11 cellular contexts compared by ENCODE assay signal in genomic region chr1:182622795-182623528, GRCh38. TPM values are rescaled to one million over a fixed set of nuclear protein-coding genes. Genes with fewer than 3 reads are reported as not detected.
A peak's percentile ranks its signal among the peaks of the same experiment; 100 is the strongest.
DNase-seq lines count a peak whose midpoint lies in the region; ATAC-seq and TF ChIP-seq lines count a peak whose summit lies in the region.
"Had no signal": no experiment of that assay in that cellular context is flagged by ENCODE, and none has a peak within 500 bp of the region (broad histone marks: within the 10 kb centered on the region; RNA-seq: fewer than 3 reads in every experiment).

No MANE protein-coding gene starts in this region.

- H3K27ac ChIP-seq in SU-DHL-6 (ENCODE audit: low read depth, low read length) (no peak overlapping the region), neuronal stem cell (replicated peaks; ENCODE audit: low read length) (no peak overlapping the region)
- H3K27ac ChIP-seq: cardiac muscle cell had no signal

- H2BK12ac ChIP-seq in neuronal stem cell (ENCODE audit: low read length): peak overlapping the region; percentile 8

- TF ChIP-seq CTCF in SU-DHL-6 (IDR thresholded peaks at IDR 0.05; ENCODE audit: insufficient read depth, low read length, poor library complexity, severe bottlenecking): no peak

- H3K36me3 ChIP-seq in SU-DHL-6 (ENCODE audit: low read length) (no peaks in the 10 kb centered on the region), neuronal stem cell (replicated peaks in 1 of 2; ENCODE audit: control insufficient read depth in 2 of 2, insufficient read depth in 2 of 2, low read length in 2 of 2) (no peaks in the 10 kb centered on the region)
- H3K36me3 ChIP-seq: cardiac muscle cell had no signal

- no peaks in the 10 kb centered on the region for H4K20me1 ChIP-seq in SU-DHL-6 (ENCODE audit: low read depth, low read length)

- H2BK5ac ChIP-seq in neuronal stem cell (ENCODE audit: low read length): no peak overlapping the region

- no peak overlapping the region for H2BK15ac ChIP-seq in neuronal stem cell (ENCODE audit: low read length)

- H2AK5ac ChIP-seq in neuronal stem cell (ENCODE audit: low read depth, low read length): no peak overlapping the region

- no peak overlapping the region for H4K91ac ChIP-seq in neuronal stem cell (ENCODE audit: low read depth, low read length, poor library complexity)

- DNase-seq in neuronal stem cell (ENCODE audit: low spot score): no peak
- DNase-seq in NCI-H2196 treated with DMSO at 0.1 percent for 48 hours (lab: John Stamatoyannopoulos, UW; ENCODE audit: unreplicated experiment): no peak
- no peak for DNase-seq in NCI-H82 (lab: John Stamatoyannopoulos, UW)
- no peak for DNase-seq in stimulated activated naive CD4-positive, alpha-beta T cell treated with Interleukin-2 at 50 U/mL for 16 hours (lab: John Stamatoyannopoulos, UW)
- DNase-seq: activated CD4-positive, alpha-beta T cell treated with anti-CD3 and anti-CD28 coated beads, Interleukin-2, amount 50 U/mL, for 4 hours; GF-D8; RPMI8226 had no signal

- no peak overlapping the region for H3K23ac ChIP-seq in neuronal stem cell (ENCODE audit: low read depth, low read length, poor library complexity)

- H2BK120ac ChIP-seq in neuronal stem cell (ENCODE audit: low read depth, low read length): peak overlapping the region; percentile 7

- no peak overlapping the region for H4K8ac ChIP-seq in neuronal stem cell (ENCODE audit: low read depth, low read length)

- H3K9me2 ChIP-seq in SU-DHL-6 (replicated peaks; ENCODE audit: insufficient read depth, low read length): no peaks in the 10 kb centered on the region

- ATAC-seq in GM19023 (IDR thresholded peaks at IDR 0.05; ENCODE audit: unreplicated experiment): peak; percentile 73
- peak; percentile 59 for ATAC-seq in HG02588 (IDR thresholded peaks at IDR 0.05; ENCODE audit: unreplicated experiment)

- WGBS in neuronal stem cell (ENCODE audit: extremely low coverage in 2 of 2, insufficient read length in 2 of 2, insufficient replicate concordance in 1 of 2), 2 donors: no CpG with 5 or more reads among the region's 7 CpGs

- H3K4me2 ChIP-seq in SU-DHL-6 (ENCODE audit: low read depth, low read length, poor library complexity, severe bottlenecking) (peak overlapping the region; percentile 46), neuronal stem cell (ENCODE audit: insufficient read depth, low read length, poor library complexity, severe bottlenecking) (no peak overlapping the region)

- H3K9me3 ChIP-seq in SU-DHL-6 (ENCODE audit: insufficient read depth, low read length): no peaks in the 10 kb centered on the region
- no peaks in the 10 kb centered on the region for H3K9me3 ChIP-seq in neuronal stem cell (replicated peaks in 1 of 2; ENCODE audit: control insufficient read depth in 2 of 2, insufficient read depth in 1 of 2, low read depth in 1 of 2, low read length in 2 of 2)

- H3K27me3 ChIP-seq in SU-DHL-6 (ENCODE audit: low read length): no peaks in the 10 kb centered on the region
- peaks cover 0 to 3% (median 0%) of the 10 kb centered on the region in 3 experiments for H3K27me3 ChIP-seq in neuronal stem cell (ENCODE audit: control insufficient read depth in 3 of 3, insufficient read depth in 3 of 3, low read depth in 1 of 3, low read length in 3 of 3)
- H3K27me3 ChIP-seq: cardiac muscle cell had no signal

- no peaks in the 10 kb centered on the region for H3K79me1 ChIP-seq in neuronal stem cell (ENCODE audit: low read depth, low read length)

- no peaks in the 10 kb centered on the region; the same call in 1 of the 2 replicates for H3F3A ChIP-seq in SU-DHL-6 (ENCODE audit: insufficient read depth)

- H3K14ac ChIP-seq in neuronal stem cell (ENCODE audit: low read length): no peak overlapping the region

- H3K79me2 ChIP-seq in SU-DHL-6 (ENCODE audit: insufficient read depth, low read length): no peaks in the 10 kb centered on the region

- peaks cover 4 to 8% of the 10 kb centered on the region in 2 donors for H3K4me1 ChIP-seq in neuronal stem cell (ENCODE audit: control insufficient read depth in 2 of 2, insufficient read depth in 1 of 2, low read depth in 1 of 2, low read length in 2 of 2)

- H3K4me3 ChIP-seq in SU-DHL-6 (ENCODE audit: insufficient read depth, low read length, poor library complexity, severe bottlenecking) (peak overlapping the region; percentile 23), neuronal stem cell (ENCODE audit: low read length in 2 of 2) (no peak overlapping the region)
- H3K4me3 ChIP-seq: cardiac muscle cell had no signal

- peak overlapping the region; percentile 22 for H3K18ac ChIP-seq in neuronal stem cell (ENCODE audit: low read length)

- H3K4ac ChIP-seq in neuronal stem cell (ENCODE audit: low read length): no peak overlapping the region

- H3K9ac ChIP-seq in SU-DHL-6 (ENCODE audit: low read length): no peak overlapping the region
- H3K9ac ChIP-seq in neuronal stem cell (ENCODE audit: low read depth, low read length, poor library complexity): no peak overlapping the region

- H2AFZ ChIP-seq in SU-DHL-6 (ENCODE audit: low read depth, low read length, severe bottlenecking): no peak overlapping the region
- no peak overlapping the region for H2AFZ ChIP-seq in neuronal stem cell (ENCODE audit: low read length)

RNA-seq across cellular contexts. Expression of gene RGS16, which starts 18.8 kb away (rescaled TPM):
- polyA plus RNA-seq in neuronal stem cell (2013, experiment 1 of 2): 17.7 TPM
- polyA plus RNA-seq in neuronal stem cell (2013, experiment 2 of 2): 17.6 TPM

RNA-seq across cellular contexts. Expression of gene RNASEL, which starts 33.9 kb away (rescaled TPM):
- 1.4 TPM for polyA plus RNA-seq in neuronal stem cell (2013, experiment 1 of 2)
- 1.5 TPM for polyA plus RNA-seq in neuronal stem cell (2013, experiment 2 of 2)
